ENCODE assay signal across 11 cellular contexts in the genomic region with DNA sequence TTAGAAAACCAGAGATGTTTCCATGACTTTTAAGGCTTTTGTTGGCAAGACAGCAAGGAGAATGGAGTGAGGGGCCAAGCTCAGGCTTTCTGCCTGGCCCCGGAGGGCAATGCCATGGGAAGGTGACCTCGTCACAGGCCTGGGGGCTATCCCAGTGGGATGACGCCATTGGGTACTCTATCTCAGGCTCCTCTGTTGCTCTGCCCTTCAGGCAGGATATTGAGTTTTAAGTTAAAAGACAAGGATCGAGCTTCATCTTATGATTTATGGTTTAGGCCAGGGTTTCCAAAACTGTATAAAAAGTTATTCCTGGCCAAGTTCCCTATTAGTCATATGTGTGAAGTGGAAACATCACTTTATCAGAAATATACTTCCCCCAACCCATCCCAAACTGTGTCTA.
DNase-seq lines count a peak whose midpoint lies in the region; ATAC-seq, FAIRE-seq and TF ChIP-seq lines count a peak whose summit lies in the region.
"Had no signal": no experiment of that assay in that cellular context is flagged by ENCODE, and none has a peak within 500 bp of the region (broad histone marks: within the 10 kb centered on the region; RNA-seq: fewer than 3 reads in every experiment).

No MANE protein-coding gene starts in this region.

- WGBS in heart left ventricle, 4 donors: 69 to 85% (median 78%) methylated on average over 4 of the region's 4 CpGs
- no CpG with 5 or more reads among the region's 4 CpGs for WGBS in neuronal stem cell (ENCODE audit: extremely low coverage in 2 of 2, insufficient read length in 2 of 2, insufficient replicate concordance in 1 of 2), 2 donors

- H2BK120ac ChIP-seq in neuronal stem cell (ENCODE audit: low read depth, low read length): no peak overlapping the region

- H3K27me3 ChIP-seq in heart left ventricle (no peaks in the 10 kb centered on the region), colonic mucosa (no peaks in the 10 kb centered on the region), neuronal stem cell (ENCODE audit: control insufficient read depth in 3 of 3, insufficient read depth in 3 of 3, low read depth in 1 of 3, low read length in 3 of 3) (no peaks in the 10 kb centered on the region), upper lobe of right lung (no peaks in the 10 kb centered on the region), left lung (no peaks in the 10 kb centered on the region)

- H4K91ac ChIP-seq in neuronal stem cell (ENCODE audit: low read depth, low read length, poor library complexity): no peak overlapping the region

- H3K36me3 ChIP-seq in heart left ventricle: no peaks in the 10 kb centered on the region
- no peaks in the 10 kb centered on the region for H3K36me3 ChIP-seq in colonic mucosa
- no peaks in the 10 kb centered on the region for H3K36me3 ChIP-seq in neuronal stem cell (replicated peaks in 1 of 2; ENCODE audit: control insufficient read depth in 2 of 2, insufficient read depth in 2 of 2, low read length in 2 of 2)
- no peaks in the 10 kb centered on the region for H3K36me3 ChIP-seq in upper lobe of right lung
- H3K36me3 ChIP-seq in left lung: no peaks in the 10 kb centered on the region

- no peak overlapping the region for H4K8ac ChIP-seq in neuronal stem cell (ENCODE audit: low read depth, low read length)

- H2BK12ac ChIP-seq in neuronal stem cell (ENCODE audit: low read length): no peak overlapping the region

- no peaks in the 10 kb centered on the region for H3K9me3 ChIP-seq in heart left ventricle
- no peaks in the 10 kb centered on the region for H3K9me3 ChIP-seq in colonic mucosa
- peaks cover 1 to 10% of the 10 kb centered on the region in 2 donors for H3K9me3 ChIP-seq in neuronal stem cell (replicated peaks in 1 of 2; ENCODE audit: control insufficient read depth in 2 of 2, insufficient read depth in 1 of 2, low read depth in 1 of 2, low read length in 2 of 2)
- no peaks in the 10 kb centered on the region for H3K9me3 ChIP-seq in upper lobe of right lung
- no peaks in the 10 kb centered on the region for H3K9me3 ChIP-seq in left lung

- no peak overlapping the region for H3K23ac ChIP-seq in neuronal stem cell (ENCODE audit: low read depth, low read length, poor library complexity)

- H3K27ac ChIP-seq in heart left ventricle (peak overlapping the region in 9 of 12 donors; percentile 39 to 75 (median 58)), colonic mucosa (peak overlapping the region; percentile 45), neuronal stem cell (replicated peaks; ENCODE audit: low read length) (no peak overlapping the region), upper lobe of right lung (peak overlapping the region; percentile 48), left lung (peak overlapping the region in 1 of 2 donors; percentile 63)

- ATAC-seq in heart left ventricle: no peak
- ATAC-seq in left cardiac atrium: no peak
- no peak for ATAC-seq in upper lobe of right lung
- ATAC-seq in left lung: no peak

- no peak for TF ChIP-seq CTCF in heart left ventricle (IDR thresholded peaks at IDR 0.05)
- TF ChIP-seq CTCF in colonic mucosa (IDR thresholded peaks at IDR 0.05): no peak
- TF ChIP-seq CTCF in upper lobe of right lung (IDR thresholded peaks at IDR 0.05): no peak
- TF ChIP-seq CTCF in left lung (IDR thresholded peaks at IDR 0.05): no peak

- no peak overlapping the region for H3K4me3 ChIP-seq in heart left ventricle
- H3K4me3 ChIP-seq in colonic mucosa: no peak overlapping the region
- no peak overlapping the region for H3K4me3 ChIP-seq in neuronal stem cell (ENCODE audit: low read length in 2 of 2)
- no peak overlapping the region for H3K4me3 ChIP-seq in upper lobe of right lung
- no peak overlapping the region for H3K4me3 ChIP-seq in left lung

- H2BK5ac ChIP-seq in neuronal stem cell (ENCODE audit: low read length): no peak overlapping the region

- no peak overlapping the region for H3K4ac ChIP-seq in neuronal stem cell (ENCODE audit: low read length)

- no peak overlapping the region for H2AFZ ChIP-seq in neuronal stem cell (ENCODE audit: low read length)

- DNase-seq in heart left ventricle: no peak
- DNase-seq in left cardiac atrium: no peak
- no peak for DNase-seq in colonic mucosa
- no peak for DNase-seq in neuronal stem cell (ENCODE audit: low spot score)
- DNase-seq in upper lobe of right lung: no peak
- no peak for DNase-seq in left lung
- DNase-seq in T-helper 1 cell: no peak
- no peak for DNase-seq in H54 (ENCODE audit: insufficient read length, low spot score)
- DNase-seq: activated gamma-delta T cell, nephron progenitor cell had no signal

- intact Hi-C loops in heart left ventricle (cut with DNase I) (loop anchor here in 3 of 10 donors (5.0 to 10.0 kb wide), 2 partner anchors 120 to 122 kb away; no protein-coding TSS in a partner anchor), left cardiac atrium (cut with DNase I) (loop anchor here in 1 of 2 donors (5.0 kb wide), 1 partner anchor 127 kb away; a partner anchor contains a TSS), colonic mucosa (cut with DNase I) (no loop called here), upper lobe of right lung (cut with DNase I) (no loop called here), left lung (cut with DNase I) (no loop called here)

- FAIRE-seq in H54 (lab: Jason Lieb, UNC): no peak
- FAIRE-seq: G401.6 had no signal

- no peaks in the 10 kb centered on the region for H3K79me1 ChIP-seq in neuronal stem cell (ENCODE audit: low read depth, low read length)

- TF ChIP-seq POLR2A in heart left ventricle (IDR thresholded peaks at IDR 0.05) (no peak), H54 (IDR thresholded peaks at IDR 0.05; ENCODE audit: low read depth, low read length) (no peak)

- no peak overlapping the region for H2BK15ac ChIP-seq in neuronal stem cell (ENCODE audit: low read length)

- H2AK5ac ChIP-seq in neuronal stem cell (ENCODE audit: low read depth, low read length): no peak overlapping the region

- peaks cover 0 to 60% (median 38%) of the 10 kb centered on the region in 12 donors for H3K4me1 ChIP-seq in heart left ventricle
- no peaks in the 10 kb centered on the region for H3K4me1 ChIP-seq in colonic mucosa
- H3K4me1 ChIP-seq in neuronal stem cell (ENCODE audit: control insufficient read depth in 2 of 2, insufficient read depth in 1 of 2, low read depth in 1 of 2, low read length in 2 of 2): peaks cover 7 to 9% of the 10 kb centered on the region in 2 donors
- peaks cover 46% of the 10 kb centered on the region for H3K4me1 ChIP-seq in upper lobe of right lung
- H3K4me1 ChIP-seq in left lung: peaks cover 23 to 36% of the 10 kb centered on the region in 2 donors

- no peak overlapping the region for H3K9ac ChIP-seq in colonic mucosa (ENCODE audit: low read depth in 2 of 2, low read length in 2 of 2)
- H3K9ac ChIP-seq in neuronal stem cell (ENCODE audit: low read depth, low read length, poor library complexity): no peak overlapping the region

- no peak overlapping the region for H3K4me2 ChIP-seq in neuronal stem cell (ENCODE audit: insufficient read depth, low read length, poor library complexity, severe bottlenecking)

- peak overlapping the region; percentile 69 for H3K18ac ChIP-seq in neuronal stem cell (ENCODE audit: low read length)

- H3K14ac ChIP-seq in neuronal stem cell (ENCODE audit: low read length): no peak overlapping the region
